Comparison of ENCODE assay signal across 8 cellular contexts in the genomic region with DNA sequence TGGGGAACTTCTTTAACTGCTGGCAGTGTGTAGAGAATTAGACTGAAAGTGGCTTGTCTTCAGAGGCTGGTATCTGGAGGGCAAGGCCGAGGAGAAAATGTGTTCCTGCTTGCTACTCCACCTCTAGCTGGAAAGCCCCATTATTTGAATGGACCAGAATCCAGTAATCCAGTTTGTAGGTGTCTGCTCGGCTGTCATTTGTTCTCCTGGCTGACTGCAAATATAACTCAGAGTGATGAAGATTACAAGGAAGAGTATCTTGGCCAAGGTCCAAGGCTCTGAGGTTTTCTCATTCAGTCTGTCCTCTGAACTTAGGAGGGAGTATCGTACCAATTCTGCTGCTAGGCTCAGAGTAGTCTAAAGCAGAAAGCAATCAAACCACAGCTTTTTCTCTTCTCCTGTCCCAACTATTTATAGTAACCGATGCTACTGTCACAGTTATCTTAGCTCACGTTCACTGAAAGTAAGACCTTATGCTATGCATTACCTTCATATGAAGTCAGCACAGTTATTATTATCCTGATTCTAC.
A peak's percentile ranks its signal among the peaks of the same experiment; 100 is the strongest.
DNase-seq lines count a peak whose midpoint lies in the region; ATAC-seq and TF ChIP-seq lines count a peak whose summit lies in the region.

No MANE protein-coding gene starts in this region.

- TF ChIP-seq CTCF in psoas muscle (IDR thresholded peaks at IDR 0.05): no peak
- TF ChIP-seq CTCF in prostate gland (IDR thresholded peaks at IDR 0.05): no peak

- H3K27me3 ChIP-seq in psoas muscle (ENCODE audit: insufficient read depth in 3 of 3, low read length in 2 of 3) (no peaks in the 10 kb centered on the region), prostate gland (replicated peaks; ENCODE audit: insufficient read depth) (no peaks in the 10 kb centered on the region)

- peak overlapping the region; percentile 36 for H3K4me3 ChIP-seq in psoas muscle
- H3K4me3 ChIP-seq in prostate gland: no peak overlapping the region

- H3K4me1 Mint-ChIP-seq in IgD-negative memory B cell: peaks cover 41 to 53% (median 46%) of the 10 kb centered on the region in 3 donors

- no peak for TF ChIP-seq POLR2A in prostate gland (IDR thresholded peaks at IDR 0.05)

- H3K27ac ChIP-seq in psoas muscle (peak overlapping the region; percentile 62), prostate gland (no peak overlapping the region)

- H3K9me3 ChIP-seq in psoas muscle (no peaks in the 10 kb centered on the region), prostate gland (no peaks in the 10 kb centered on the region)

- ATAC-seq in HG02571 (IDR thresholded peaks at IDR 0.05; ENCODE audit: unreplicated experiment) (peak; percentile 88), psoas muscle (peak; percentile 53 to 78 (median 69))

- H3K27ac Mint-ChIP-seq in IgD-negative memory B cell: peak overlapping the region; percentile 16 to 37 (median 34)

- H3K4me1 ChIP-seq in psoas muscle (peaks cover 31% of the 10 kb centered on the region), prostate gland (replicated peaks) (peaks cover 3% of the 10 kb centered on the region)

- DNase-seq in NCI-H82 (lab: John Stamatoyannopoulos, UW): peak; percentile 35
- no peak for DNase-seq in NCI-H82 treated with DMSO at 0.1 percent for 48 hours (lab: John Stamatoyannopoulos, UW; ENCODE audit: unreplicated experiment)
- no peak for DNase-seq in psoas muscle
- DNase-seq in activated CD4-positive, alpha-beta T cell treated with anti-CD3 and anti-CD28 coated beads for 4 hours: no peak
- no peak for DNase-seq in activated CD4-positive, alpha-beta T cell treated with anti-CD3 and anti-CD28 coated beads, Interleukin-2, amount 50 U/mL, for 4 hours
- DNase-seq in prostate gland (ENCODE audit: low spot score): no peak

- H3K36me3 Mint-ChIP-seq in IgD-negative memory B cell: no peaks in the 10 kb centered on the region

- H3K9me3 Mint-ChIP-seq in IgD-negative memory B cell: peaks cover 0 to 1% (median 0%) of the 10 kb centered on the region in 3 donors

- H3K27me3 Mint-ChIP-seq in IgD-negative memory B cell: no peaks in the 10 kb centered on the region

- peak overlapping the region in 2 of 4 donors; percentile 56 to 61 for H3K4me3 Mint-ChIP-seq in IgD-negative memory B cell

- WGBS in psoas muscle, 3 donors: 32 to 50% (median 39%) methylated on average over 5 of the region's 5 CpGs
- WGBS in prostate gland: 39% methylated on average over 5 of the region's 5 CpGs

- intact Hi-C loops in psoas muscle (cut with DNase I) (no loop called here), prostate gland (cut with DNase I) (no loop called here)

- H3K36me3 ChIP-seq in psoas muscle (ENCODE audit: insufficient read depth in 1 of 2, low read depth in 1 of 2): no peaks in the 10 kb centered on the region
- H3K36me3 ChIP-seq in prostate gland: no peaks in the 10 kb centered on the region
